Comparison of ENCODE assay signal across 30 cellular contexts in the genomic region with DNA sequence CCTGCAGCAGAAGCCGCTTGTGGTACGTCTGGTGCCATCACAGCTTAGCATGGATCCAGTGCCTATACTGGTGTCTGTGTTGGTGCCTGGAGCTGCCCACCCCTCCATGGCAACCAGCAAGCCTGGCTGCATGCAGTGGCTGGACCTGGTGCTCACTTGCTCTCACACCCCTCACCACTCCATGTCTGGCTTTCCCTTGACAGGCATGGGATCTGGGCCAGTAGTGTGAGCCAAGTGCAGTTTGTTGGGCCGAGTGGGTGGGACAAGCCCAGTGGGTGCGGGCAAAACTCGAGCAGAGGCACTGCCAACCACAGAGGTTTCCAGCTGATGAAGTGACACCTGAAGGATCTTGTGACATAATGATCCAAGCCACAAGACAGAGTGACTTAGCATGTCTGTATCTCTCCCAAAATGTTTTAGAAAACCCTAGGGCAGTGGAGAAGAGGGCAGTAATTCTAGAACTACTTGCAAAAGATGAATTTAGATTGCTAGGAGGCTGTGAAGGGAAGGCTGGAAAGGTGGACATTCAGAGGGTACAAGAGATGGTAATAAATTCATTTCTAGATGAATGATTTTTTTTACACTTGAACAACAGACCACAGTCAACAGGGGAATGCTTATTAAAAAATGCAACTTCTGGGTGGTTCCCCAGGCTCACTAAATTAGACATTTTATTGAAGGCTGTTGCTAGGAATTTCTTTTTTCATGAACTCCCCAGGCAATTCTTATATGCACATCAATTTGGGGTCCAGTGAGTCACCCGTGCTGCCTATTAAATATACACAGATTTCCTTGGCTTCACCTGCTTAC.
A peak's percentile ranks its signal among the peaks of the same experiment; 100 is the strongest.
DNase-seq lines count a peak whose midpoint lies in the region; ATAC-seq and TF ChIP-seq lines count a peak whose summit lies in the region.
"Had no signal": no experiment of that assay in that cellular context is flagged by ENCODE, and none has a peak within 500 bp of the region (broad histone marks: within the 10 kb centered on the region; RNA-seq: fewer than 3 reads in every experiment).

No MANE protein-coding gene starts in this region.

- H3K9me3 ChIP-seq in body of pancreas, result no peaks in the 10 kb centered on the region
- H3K9me3 ChIP-seq: mucosa of descending colon, SJSA1 had no signal

- DNase-seq in GM06990 (ENCODE audit: extremely low read depth, insufficient read length) (peak; percentile 8), cerebellum (ENCODE audit: low spot score) (no peak), body of pancreas (no peak)
- no peak for DNase-seq in stimulated activated CD4-positive, alpha-beta T cell treated with anti-CD3 and anti-CD28 coated beads, Interleukin-2, amount 100 ng/mL, for 48 hours
- DNase-seq: activated CD4-positive, alpha-beta T cell treated with anti-CD3 and anti-CD28 coated beads for 36 hours; activated CD8-positive, alpha-beta T cell treated with anti-CD3 and anti-CD28 coated beads, Interleukin-2, amount 10 ng/mL, durations not matched to agents 7 days and 5 days; activated naive CD4-positive, alpha-beta T cell treated with anti-CD3 and anti-CD28 coated beads, Interleukin-2, amount 50 U/mL, for 16 hours; amniotic stem cell; Caco-2; DMS53; effector memory CD4-positive, alpha-beta T cell; hippocampal formation; mucosa of descending colon; NCI-H1092; NCI-H1694 treated with DMSO at 0.1 percent for 48 hours; NCI-H446 treated with DMSO at 0.1 percent for 48 hours; NCI-H82; nephron progenitor cell; stimulated activated naive B cell treated with anti-CD40 and anti-IgM and Interleukin-4, amounts not matched to agents 10 μg/mL and 1 μg/mL and 100 μg/mL, for 72 hours; T1000; trophoblast cell had no signal

- H3K4me3 ChIP-seq in GM06990 (replicated peaks; ENCODE audit: low read depth, low read length) (no peak overlapping the region), body of pancreas (no peak overlapping the region)
- H3K4me3 ChIP-seq: breast epithelium, mucosa of descending colon, SJSA1 had no signal

- H3K4me1 ChIP-seq in body of pancreas, result no peaks in the 10 kb centered on the region
- H3K4me1 ChIP-seq: breast epithelium, Caco-2, SJSA1 had no signal

- TF ChIP-seq CTCF in GM06990 (IDR thresholded peaks at IDR 0.05; ENCODE audit: insufficient read depth, low read length, poor library complexity, severe bottlenecking) (no peak), body of pancreas (IDR thresholded peaks at IDR 0.05) (no peak)

- H3K27ac ChIP-seq in body of pancreas, result no peak overlapping the region
- H3K27ac ChIP-seq: breast epithelium, epithelial cell of prostate, SJSA1, VCaP had no signal

- 54 to 68% methylated on average over 4 to 6 of the region's 6 CpGs for WGBS in body of pancreas, 2 donors

- H3K36me3 ChIP-seq in GM06990 (ENCODE audit: control insufficient read depth, insufficient read depth, low read length), result no peaks in the 10 kb centered on the region
- no peaks in the 10 kb centered on the region for H3K36me3 ChIP-seq in body of pancreas (replicated peaks in 1 of 2; ENCODE audit: insufficient read depth in 1 of 2, low read depth in 2 of 2)
- H3K36me3 ChIP-seq: breast epithelium, SJSA1 had no signal

- intact Hi-C loops in body of pancreas (cut with DNase I), result no loop called here

- H3K27me3 ChIP-seq in GM06990 (replicated peaks; ENCODE audit: control insufficient read depth, insufficient read depth, low read length), result no peaks in the 10 kb centered on the region
- no peaks in the 10 kb centered on the region for H3K27me3 ChIP-seq in body of pancreas
- H3K27me3 ChIP-seq: breast epithelium, SJSA1 had no signal

- ATAC-seq in GM19395 (IDR thresholded peaks at IDR 0.05; ENCODE audit: unreplicated experiment) (peak; percentile 57), HG02852 (IDR thresholded peaks at IDR 0.05; ENCODE audit: unreplicated experiment) (peak; percentile 44), HG03565 (IDR thresholded peaks at IDR 0.05; ENCODE audit: unreplicated experiment) (peak; percentile 35), body of pancreas (no peak), GM19397 (IDR thresholded peaks at IDR 0.05; ENCODE audit: unreplicated experiment) (no peak)
- ATAC-seq: activated CD4-positive, alpha-beta T cell treated with anti-CD3 and anti-CD28 coated beads for 36 hours; activated CD8-positive, alpha-beta T cell treated with anti-CD3 and anti-CD28 coated beads, Interleukin-2, amount 10 ng/mL, durations not matched to agents 7 days and 5 days; activated T-helper 17 cell treated with anti-CD3 and anti-CD28 coated beads, Interleukin-2, amount 50 U/mL, for 72 hours; mucosa of descending colon; stimulated activated naive B cell treated with anti-CD40 and anti-IgM and Interleukin-4, amounts not matched to agents 10 μg/mL and 1 μg/mL and 100 μg/mL, for 72 hours had no signal

- TF ChIP-seq POLR2A in body of pancreas (IDR thresholded peaks at IDR 0.05), result no peak

Comparison
In these comparisons a context has a peak if more than half of its experiments do, and no peak if none do; other contexts are left out.
1. ATAC-seq: peak in GM19395 (single experiment), HG02852 (single experiment) and HG03565 (single experiment); none in body of pancreas (single experiment) and GM19397 (single experiment).